ENCODE assay signal across 8 cellular contexts in genomic region chr1:86396503-86396900, GRCh38. TPM values are rescaled to one million over a fixed set of nuclear protein-coding genes. Genes with fewer than 3 reads are reported as not detected.
DNase-seq lines count a peak whose midpoint lies in the region; ATAC-seq and TF ChIP-seq lines count a peak whose summit lies in the region.

No MANE protein-coding gene starts in this region.

- H3K27ac Mint-ChIP-seq in CD4-positive, alpha-beta T cell: peak overlapping the region; percentile 96

- peak in 1 of 10 experiments; percentile 11 for DNase-seq in CD4-positive, alpha-beta T cell
- DNase-seq in ascending aorta (ENCODE audit: low spot score in 2 of 2) (no peak), lower leg skin (ENCODE audit: low spot score in 2 of 2) (no peak), uterus (no peak), NCI-H774 (lab: John Stamatoyannopoulos, UW) (no peak), DMS153 (lab: John Stamatoyannopoulos, UW) (no peak)

- H3K27ac ChIP-seq in CD4-positive, alpha-beta T cell (ENCODE audit: low read depth, low read length): peak overlapping the region; percentile 75
- peak overlapping the region; percentile 57 to 70 for H3K27ac ChIP-seq in ascending aorta
- H3K27ac ChIP-seq in uterus: peak overlapping the region; percentile 77 to 80

- WGBS in lower leg skin, 2 donors: 1% methylated on average over 9 of the region's 9 CpGs

- CTCF ChIA-PET in CD4-positive, alpha-beta T cell (lab: Charles Lee): interaction anchor here (0.7 to 1.4 kb wide), 6 partner anchors 9 to 653 kb away, joined by 3 to 10 read pairs (median 4); partner anchors contain the start of gene SH3GLB1

- peaks cover 2% of the 10 kb centered on the region for H3K9me3 Mint-ChIP-seq in CD4-positive, alpha-beta T cell

- no peaks in the 10 kb centered on the region for H3K9me3 ChIP-seq in CD4-positive, alpha-beta T cell (ENCODE audit: control insufficient read depth, low read length)
- no peaks in the 10 kb centered on the region for H3K9me3 ChIP-seq in ascending aorta
- no peaks in the 10 kb centered on the region for H3K9me3 ChIP-seq in uterus

- peaks cover 63% of the 10 kb centered on the region for H3K4me1 Mint-ChIP-seq in CD4-positive, alpha-beta T cell (ENCODE audit: low read depth)

- ATAC-seq in CD4-positive, alpha-beta T cell (ENCODE audit: poor library complexity): peak; percentile 37
- ATAC-seq in GM19463 (IDR thresholded peaks at IDR 0.05; ENCODE audit: unreplicated experiment) (peak; percentile 7), HG03571 (IDR thresholded peaks at IDR 0.05; ENCODE audit: unreplicated experiment) (peak; percentile 16)

- intact Hi-C loops in CD4-positive, alpha-beta T cell (cut with DNase I, micrococcal nuclease): loop anchor here (5.0 to 10.0 kb wide), 3 partner anchors 308 to 936 kb away; partner anchors contain the start of genes HS2ST1 (in 1 of the 2), SELENOF (in 1 of the 2) and SH3GLB1 (in 1 of the 2)
- intact Hi-C loops in ascending aorta (cut with DNase I) (loop anchor here (1.0 to 10.0 kb wide), 4 partner anchors 32 to 1558 kb away; partner anchors contain the start of genes HS2ST1, SELENOF and SH3GLB1), lower leg skin (cut with DNase I; ENCODE audit: low total_unique reads) (no loop called here), uterus (cut with DNase I; ENCODE audit: low total_unique reads) (loop anchor here (10.0 kb wide), 1 partner anchor 108 kb away; no protein-coding TSS in a partner anchor)

- H3K4me1 ChIP-seq in ascending aorta (peaks cover 0 to 4% of the 10 kb centered on the region in 2 donors), uterus (no peaks in the 10 kb centered on the region)

- no peak for TF ChIP-seq CTCF in CD4-positive, alpha-beta T cell (IDR thresholded peaks at IDR 0.05)
- TF ChIP-seq CTCF in ascending aorta (IDR thresholded peaks at IDR 0.05) (no peak), lower leg skin (IDR thresholded peaks at IDR 0.05) (no peak), uterus (IDR thresholded peaks at IDR 0.05) (no peak)

- no peaks in the 10 kb centered on the region for H3K27me3 ChIP-seq in CD4-positive, alpha-beta T cell (ENCODE audit: control insufficient read depth, insufficient read depth, low read length)
- H3K27me3 ChIP-seq in ascending aorta (no peaks in the 10 kb centered on the region), uterus (no peaks in the 10 kb centered on the region)

- H3K36me3 Mint-ChIP-seq in CD4-positive, alpha-beta T cell (ENCODE audit: low read depth): peaks cover 9% of the 10 kb centered on the region

- peak overlapping the region; percentile 52 to 76 for H3K4me3 ChIP-seq in ascending aorta
- H3K4me3 ChIP-seq in lower leg skin (ENCODE audit: low read depth, poor library complexity, severe bottlenecking): peak overlapping the region; percentile 89
- H3K4me3 ChIP-seq in uterus: peak overlapping the region; percentile 72 to 97

- TF ChIP-seq POLR2A in lower leg skin (IDR thresholded peaks at IDR 0.05) (no peak), uterus (IDR thresholded peaks at IDR 0.05) (no peak)

- peak overlapping the region; percentile 93 for H3K4me3 Mint-ChIP-seq in CD4-positive, alpha-beta T cell

- no peaks in the 10 kb centered on the region for H3K27me3 Mint-ChIP-seq in CD4-positive, alpha-beta T cell

- H3K36me3 ChIP-seq in ascending aorta: no peaks in the 10 kb centered on the region
- no peaks in the 10 kb centered on the region for H3K36me3 ChIP-seq in uterus

- POLR2A ChIA-PET in CD4-positive, alpha-beta T cell (lab: Charles Lee): interaction anchor here (0.9 to 2.3 kb wide), 19 partner anchors 10 to 1120 kb away, joined by 3 to 40 read pairs (median 4); partner anchors contain the start of genes BCL10, HS2ST1, LMO4 and SELENOF

RNA-seq across cellular contexts. Expression of gene ODF2L, which starts 0.4 kb away (rescaled TPM):
- 10 to 100 TPM; 68.1 to 71.2 TPM for total RNA-seq in CD4-positive, alpha-beta T cell
- total RNA-seq in ascending aorta: 6.2 TPM
- 10 to 100 TPM; 10.5 to 27.9 (median 13.4) TPM for total RNA-seq in lower leg skin
- total RNA-seq in uterus: 100 to 1,000 TPM in 1 of 4 donors, 10 to 100 TPM in 3; 26.5 to 134 (median 56.3) TPM

RNA-seq across cellular contexts. Expression of gene CLCA2, which starts 27.5 kb away (rescaled TPM):
- not detected for total RNA-seq in CD4-positive, alpha-beta T cell
- total RNA-seq in ascending aorta (not detected), lower leg skin (100 to 1,000 TPM in 2 of 4 donors, 10 to 100 TPM in 2; 29.8 to 119 (median 74.2) TPM), uterus (not detected)

Comparison
In these comparisons a context has a peak if more than half of its experiments do, and no peak if none do; other contexts are left out.
1. RNA of gene CLCA2, which starts 27.5 kb away (total RNA-seq): 29.8 to 119 TPM in lower leg skin; not detected in CD4-positive, alpha-beta T cell, not detected in ascending aorta (single experiment) and not detected in uterus; every median in the first group is over 10 times any median in the second.
2. Peak in every context shown above with its lines, with median percentiles within 50 percentile points of each other: ATAC-seq, H3K27ac ChIP-seq and H3K4me3 ChIP-seq.